ENCODE assay signal across 8 cellular contexts in genomic region chr3:143120716-143121239, GRCh38. TPM values are rescaled to one million over a fixed set of nuclear protein-coding genes. Genes with fewer than 3 reads are reported as not detected.
DNase-seq lines count a peak whose midpoint lies in the region; ATAC-seq, FAIRE-seq and TF ChIP-seq lines count a peak whose summit lies in the region.

No MANE protein-coding gene starts in this region.

- no peaks in the 10 kb centered on the region for H3K9me2 ChIP-seq in neural cell (ENCODE audit: insufficient read depth, low read length)

- no peak for TF ChIP-seq EP300 in neural cell (conservative IDR thresholded peaks at IDR 0.05; ENCODE audit: poor library complexity, severe bottlenecking)

- TF ChIP-seq POLR2A in vagina (IDR thresholded peaks at IDR 0.05) = no peak

- peak overlapping the region; percentile 63 to 95 (median 78) for H3K4me3 ChIP-seq in BLaER1 treated with 17β-estradiol and CSF1 and Interleukin-3, amounts not matched to agents 10 nM and 100 nM
- H3K4me3 ChIP-seq in esophagus (ENCODE audit: low read depth in 1 of 2, low read length in 2 of 2) = peak overlapping the region; percentile 65 to 73
- peak overlapping the region; percentile 95 for H3K4me3 ChIP-seq in neural cell (ENCODE audit: low read length)
- peak overlapping the region; percentile 80 to 81 for H3K4me3 ChIP-seq in vagina

- peak overlapping the region; percentile 93 to 99 (median 97) for H3K4me2 ChIP-seq in BLaER1 treated with 17β-estradiol and CSF1 and Interleukin-3, amounts not matched to agents 10 nM and 100 nM
- H3K4me2 ChIP-seq in neural cell (ENCODE audit: low read length) = no peak overlapping the region

- peaks cover 16 to 44% (median 39%) of the 10 kb centered on the region in 11 experiments for H3K27me3 ChIP-seq in BLaER1 treated with 17β-estradiol and CSF1 and Interleukin-3, amounts not matched to agents 10 nM and 100 nM
- no peaks in the 10 kb centered on the region for H3K27me3 ChIP-seq in esophagus (ENCODE audit: control insufficient read depth in 1 of 2, insufficient read depth in 2 of 2, low read length in 2 of 2)
- peaks cover 30% of the 10 kb centered on the region for H3K27me3 ChIP-seq in neural cell (ENCODE audit: insufficient read depth, low read depth, low read length)
- no peaks in the 10 kb centered on the region for H3K27me3 ChIP-seq in vagina

- no peaks in the 10 kb centered on the region for H4K20me1 ChIP-seq in BLaER1 treated with 17β-estradiol and CSF1 and Interleukin-3, amounts not matched to agents 10 nM and 100 nM
- H4K20me1 ChIP-seq in neural cell (ENCODE audit: insufficient read depth) = no peaks in the 10 kb centered on the region

- peak; percentile 39 for TF ChIP-seq CTCF in neural cell (IDR thresholded peaks at IDR 0.05; ENCODE audit: poor library complexity, severe bottlenecking)
- TF ChIP-seq CTCF in vagina (IDR thresholded peaks at IDR 0.05) = peak in 1 of 3 experiments; percentile 34

- peak overlapping the region in 6 of 11 experiments; percentile 54 to 84 (median 76); a peak in 13 of 22 replicates for H3K27ac ChIP-seq in BLaER1 treated with 17β-estradiol and CSF1 and Interleukin-3, amounts not matched to agents 10 nM and 100 nM
- H3K27ac ChIP-seq in esophagus (ENCODE audit: low read depth in 2 of 2, low read length in 1 of 2) (no peak overlapping the region), neural cell (ENCODE audit: low read length) (no peak overlapping the region), vagina (peak overlapping the region; percentile 67)

- DNase-seq in GM19239 (ENCODE audit: insufficient read length, low spot score) = peak; percentile 42
- peak; percentile 33 for DNase-seq in activated CD4-positive, alpha-beta T cell treated with anti-CD3 and anti-CD28 coated beads, Interleukin-2, amount 50 U/mL, for 1 hour
- DNase-seq in vagina (ENCODE audit: extremely low spot score in 2 of 2) = no peak
- no peak for DNase-seq in NAMALWA (ENCODE audit: low spot score)

- H3K36me3 ChIP-seq in BLaER1 treated with 17β-estradiol and CSF1 and Interleukin-3, amounts not matched to agents 10 nM and 100 nM = peaks cover 0 to 17% (median 6%) of the 10 kb centered on the region in 11 experiments; a peak in 9 of 22 replicates
- no peaks in the 10 kb centered on the region for H3K36me3 ChIP-seq in esophagus (ENCODE audit: control insufficient read depth in 2 of 2, insufficient read depth in 2 of 2, low read length in 1 of 2)
- no peaks in the 10 kb centered on the region for H3K36me3 ChIP-seq in neural cell (ENCODE audit: insufficient read depth, low read length)
- H3K36me3 ChIP-seq in vagina = no peaks in the 10 kb centered on the region

- peak overlapping the region in 9 of 11 experiments; percentile 71 to 90 (median 80); a peak in 19 of 22 replicates for H3K9ac ChIP-seq in BLaER1 treated with 17β-estradiol and CSF1 and Interleukin-3, amounts not matched to agents 10 nM and 100 nM
- peak overlapping the region; percentile 64 for H3K9ac ChIP-seq in neural cell (ENCODE audit: low read length)

- FAIRE-seq in GM19239 (lab: Jason Lieb, UNC) = peak; percentile 33

- WGBS in esophagus, 2 donors = 1 to 4% methylated on average over 47 to 60 of the region's 60 CpGs

- ATAC-seq in HG03571 (IDR thresholded peaks at IDR 0.05; ENCODE audit: unreplicated experiment) = peak; percentile 30

- no peaks in the 10 kb centered on the region for H3K79me2 ChIP-seq in neural cell (replicated peaks; ENCODE audit: insufficient read depth, low read length)

- no peaks in the 10 kb centered on the region for H3F3A ChIP-seq in neural cell (ENCODE audit: insufficient read depth, low read length, poor library complexity, severe bottlenecking)

- H2AFZ ChIP-seq in neural cell (ENCODE audit: low read depth, low read length) = no peak overlapping the region

- TF ChIP-seq RAD21 in neural cell (conservative IDR thresholded peaks at IDR 0.05) = no peak

- intact Hi-C loops in vagina (cut with DNase I) = no loop called here

- peaks cover 13 to 61% (median 37%) of the 10 kb centered on the region in 10 experiments; a peak in 19 of 20 replicates for H3K4me1 ChIP-seq in BLaER1 treated with 17β-estradiol and CSF1 and Interleukin-3, amounts not matched to agents 10 nM and 100 nM
- H3K4me1 ChIP-seq in esophagus (ENCODE audit: control insufficient read depth in 2 of 2, insufficient read depth in 2 of 2, low read length in 1 of 2) (peaks cover 8 to 11% of the 10 kb centered on the region in 2 donors), vagina (peaks cover 6% of the 10 kb centered on the region)

- peaks cover 6 to 23% (median 18%) of the 10 kb centered on the region in 11 experiments; a peak in 17 of 22 replicates for H3K9me3 ChIP-seq in BLaER1 treated with 17β-estradiol and CSF1 and Interleukin-3, amounts not matched to agents 10 nM and 100 nM (replicated peaks in 1 of 11)
- H3K9me3 ChIP-seq in esophagus (ENCODE audit: control insufficient read depth in 2 of 2, insufficient read depth in 1 of 2, low read depth in 1 of 2, low read length in 1 of 2) (peaks cover 0 to 6% of the 10 kb centered on the region in 2 donors), neural cell (ENCODE audit: low read length) (no peaks in the 10 kb centered on the region), vagina (no peaks in the 10 kb centered on the region)

TF ChIP-seq in neural cell, 6 proteins besides CTCF, POLR2A, EP300 and RAD21:
- TF ChIP-seq REST (IDR thresholded peaks at IDR 0.05; ENCODE audit: borderline replicate concordance) = no peak
- TF ChIP-seq SMC3 (conservative IDR thresholded peaks at IDR 0.05; ENCODE audit: poor library complexity) = peak; percentile 48
- peak; percentile 12 for TF ChIP-seq MXI1 (conservative IDR thresholded peaks at IDR 0.05; ENCODE audit: poor library complexity, severe bottlenecking)

RNA-seq across cellular contexts. Expression of gene CHST2, which starts 1.2 kb away (rescaled TPM):
- polyA plus RNA-seq in esophagus (under 1 TPM; 0.37 to 0.48 TPM), neural cell (5.0 and 7.7 TPM in 2 replicates)
- polyA minus RNA-seq in neural cell = 9.0 and 9.5 TPM in 2 replicates
- total RNA-seq in vagina = 12.5 TPM

Comparison
In these comparisons a context has a peak if more than half of its experiments do, and no peak if none do; other contexts are left out.
1. H3K27ac ChIP-seq: peak in BLaER1 treated with 17β-estradiol and CSF1 and Interleukin-3, amounts not matched to agents 10 nM and 100 nM (6 of 11) and vagina (single experiment); none in esophagus (0 of 2) and neural cell (single experiment).
2. DNase-seq: peak in GM19239 (single experiment) and activated CD4-positive, alpha-beta T cell treated with anti-CD3 and anti-CD28 coated beads, Interleukin-2, amount 50 U/mL, for 1 hour (single experiment); none in vagina (0 of 2) and NAMALWA (single experiment).
3. Peak in every context shown above with its lines, with median percentiles within 50 percentile points of each other: H3K4me3 ChIP-seq.